In the genomic region with DNA sequence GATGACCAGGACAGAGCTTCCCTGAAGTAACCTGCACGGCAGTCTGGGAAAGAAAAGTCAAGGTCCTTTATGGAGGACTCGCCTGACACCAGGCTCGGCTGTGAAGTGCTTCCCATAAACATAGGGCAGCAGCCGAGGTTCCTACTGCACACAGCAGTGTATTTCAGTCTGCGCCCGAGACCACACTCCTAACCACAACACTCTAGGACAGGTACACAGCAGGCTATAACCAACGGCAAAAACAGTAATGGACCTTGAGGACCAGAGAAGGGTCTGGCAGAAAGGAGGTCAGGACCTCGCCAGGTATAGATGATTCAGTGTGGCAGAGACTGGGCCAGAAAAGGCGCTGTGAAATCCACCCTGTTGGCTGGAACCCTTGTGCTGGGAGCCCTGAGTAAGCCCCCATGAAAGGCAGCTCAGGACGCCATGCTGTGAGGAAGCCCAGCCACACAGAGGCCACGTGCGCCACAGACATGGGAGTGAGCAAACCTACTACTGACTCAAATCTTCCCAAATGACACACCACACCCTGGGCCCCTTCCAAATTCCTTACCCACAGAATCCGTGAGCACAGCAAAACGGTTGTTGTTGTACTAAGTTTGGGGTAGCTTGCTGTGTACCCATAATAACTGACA, we compare ENCODE assay signal across 27 cellular contexts.
"Had no signal": no experiment of that assay in that cellular context is flagged by ENCODE, and none has a peak within 500 bp of the region (broad histone marks: within the 10 kb centered on the region; RNA-seq: fewer than 3 reads in every experiment).

No MANE protein-coding gene starts in this region.

- H3K4me3 ChIP-seq: hepatocyte, left ventricle myocardium inferior, lung, neural progenitor cell, ovary, prostate gland, skin epidermis, tibial nerve, vagina had no signal

- H3K36me3 ChIP-seq: left ventricle myocardium inferior, neural progenitor cell, neutrophil, ovary, prostate gland, tibial nerve, vagina had no signal

- DNase-seq: islet precursor cell; left ventricle myocardium inferior; mesendoderm; naive B cell; natural killer cell; nephron progenitor cell; occipital lobe; ovary; retina; right cardiac atrium; stimulated activated CD4-positive, alpha-beta T cell treated with anti-CD3 and anti-CD28 coated beads, Interleukin-1b, Interleukin-23, amount 100 ng/mL, for 48 hours; stimulated activated CD4-positive, alpha-beta T cell treated with anti-CD3 and anti-CD28 coated beads, Interleukin-2, amount 100 ng/mL, for 48 hours; stimulated activated CD4-positive, alpha-beta T cell treated with anti-CD3 and anti-CD28 coated beads, Interleukin-4, amount 100 ng/mL, for 4 hours; stimulated activated CD8-positive, alpha-beta memory T cell treated with anti-CD3 and anti-CD28 coated beads, Interleukin-4, amount 100 ng/mL, for 48 hours; stimulated activated naive CD4-positive, alpha-beta T cell treated with Interleukin-2 at 50 U/mL for 16 hours; stimulated activated naive CD8-positive, alpha-beta T cell treated with anti-CD3 and anti-CD28 coated beads, Interleukin-15, amount 100 ng/mL, for 72 hours; substantia nigra had no signal

- H3K27me3 ChIP-seq: hepatocyte, neural progenitor cell, neutrophil, ovary, tibial nerve, vagina had no signal

- ATAC-seq: natural killer cell; right cardiac atrium; sciatic nerve; stimulated activated memory B cell treated with anti-CD40 and anti-IgM and Interleukin-4, amounts not matched to agents 10 μg/mL and 1 μg/mL and 100 μg/mL, for 72 hours; stimulated activated naive CD8-positive, alpha-beta T cell treated with anti-CD3 and anti-CD28 coated beads, Interleukin-15, amount 100 ng/mL, for 72 hours had no signal
